ENCODE assay signal across 8 cellular contexts in genomic region chr5:160423025-160423554, GRCh38. TPM values are rescaled to one million over a fixed set of nuclear protein-coding genes. Genes with fewer than 3 reads are reported as not detected.
DNase-seq lines count a peak whose midpoint lies in the region; ATAC-seq lines count a peak whose summit lies in the region.

No MANE protein-coding gene starts in this region.

- H3K27me3 ChIP-seq in effector memory CD4-positive, alpha-beta T cell (replicated peaks; ENCODE audit: control insufficient read depth, insufficient read depth, low read length, poor library complexity, severe bottlenecking), result no peaks in the 10 kb centered on the region

- no peaks in the 10 kb centered on the region for H3K36me3 ChIP-seq in effector memory CD4-positive, alpha-beta T cell (ENCODE audit: control insufficient read depth, insufficient read depth, low read length)

- peak overlapping the region; percentile 90 for H3K27ac Mint-ChIP-seq in activated T-cell treated with anti-CD3 and anti-CD28 coated beads, Interleukin-2, amount 50 U/mL, for 72 hours
- H3K27ac Mint-ChIP-seq in stimulated activated effector memory CD8-positive, alpha-beta T cell treated with anti-CD3 and anti-CD28 coated beads, Interleukin-12 subunit alpha, Interleukin-12 subunit beta, amount 100 ng/mL, for 72 hours, result peak overlapping the region; percentile 94

- H3K9me3 Mint-ChIP-seq in activated T-cell treated with anti-CD3 and anti-CD28 coated beads, Interleukin-2, amount 50 U/mL, for 72 hours, result no peaks in the 10 kb centered on the region
- H3K9me3 Mint-ChIP-seq in stimulated activated effector memory CD8-positive, alpha-beta T cell treated with anti-CD3 and anti-CD28 coated beads, Interleukin-12 subunit alpha, Interleukin-12 subunit beta, amount 100 ng/mL, for 72 hours, result no peaks in the 10 kb centered on the region

- H3K4me3 Mint-ChIP-seq in activated T-cell treated with anti-CD3 and anti-CD28 coated beads, Interleukin-2, amount 50 U/mL, for 72 hours, result peak overlapping the region; percentile 90 to 95
- H3K4me3 Mint-ChIP-seq in stimulated activated effector memory CD8-positive, alpha-beta T cell treated with anti-CD3 and anti-CD28 coated beads, Interleukin-12 subunit alpha, Interleukin-12 subunit beta, amount 100 ng/mL, for 72 hours, result peak overlapping the region; percentile 95

- peak overlapping the region; percentile 18 for H3K27ac ChIP-seq in effector memory CD4-positive, alpha-beta T cell (ENCODE audit: insufficient read depth, low read length, poor library complexity, severe bottlenecking)

- H3K36me3 Mint-ChIP-seq in activated T-cell treated with anti-CD3 and anti-CD28 coated beads, Interleukin-2, amount 50 U/mL, for 72 hours (ENCODE audit: insufficient read depth in 2 of 2), result peaks cover 5 to 29% of the 10 kb centered on the region in 2 donors
- peaks cover 77% of the 10 kb centered on the region for H3K36me3 Mint-ChIP-seq in stimulated activated effector memory CD8-positive, alpha-beta T cell treated with anti-CD3 and anti-CD28 coated beads, Interleukin-12 subunit alpha, Interleukin-12 subunit beta, amount 100 ng/mL, for 72 hours

- no peaks in the 10 kb centered on the region for H3K9me3 ChIP-seq in effector memory CD4-positive, alpha-beta T cell (ENCODE audit: control insufficient read depth, low read length)

- no peak for DNase-seq in activated T-cell treated with anti-CD3 and anti-CD28 coated beads, Interleukin-2, amount 50 U/mL, for 72 hours
- DNase-seq in activated T-cell treated with anti-CD3 and anti-CD28 coated beads, Interleukin-2, amount 50 U/mL, for 1 hour, result no peak
- DNase-seq in NCI-H345 (lab: John Stamatoyannopoulos, UW), result peak; percentile 80
- no peak for DNase-seq in effector memory CD4-positive, alpha-beta T cell
- no peak for DNase-seq in stimulated activated effector memory CD8-positive, alpha-beta T cell treated with anti-CD3 and anti-CD28 coated beads, Interleukin-12 subunit alpha, Interleukin-12 subunit beta, amount 100 ng/mL, for 72 hours (ENCODE audit: low spot score in 2 of 2)
- DNase-seq in amniotic stem cell (lab: John Stamatoyannopoulos, UW), result no peak
- no peak for DNase-seq in effector CD8-positive, alpha-beta T cell (lab: John Stamatoyannopoulos, UW)

- H3K4me1 Mint-ChIP-seq in activated T-cell treated with anti-CD3 and anti-CD28 coated beads, Interleukin-2, amount 50 U/mL, for 72 hours (ENCODE audit: low read depth), result peaks cover 63% of the 10 kb centered on the region
- peaks cover 58% of the 10 kb centered on the region for H3K4me1 Mint-ChIP-seq in stimulated activated effector memory CD8-positive, alpha-beta T cell treated with anti-CD3 and anti-CD28 coated beads, Interleukin-12 subunit alpha, Interleukin-12 subunit beta, amount 100 ng/mL, for 72 hours

- no peak overlapping the region for H3K4me3 ChIP-seq in effector memory CD4-positive, alpha-beta T cell (ENCODE audit: insufficient read depth, low read depth, low read length, poor library complexity, severe bottlenecking)

- no peaks in the 10 kb centered on the region for H3K27me3 Mint-ChIP-seq in activated T-cell treated with anti-CD3 and anti-CD28 coated beads, Interleukin-2, amount 50 U/mL, for 72 hours (ENCODE audit: low read depth)

- no peak for ATAC-seq in activated T-cell treated with anti-CD3 and anti-CD28 coated beads, Interleukin-2, amount 50 U/mL, for 72 hours (replicated peaks in 1 of 2)
- ATAC-seq in stimulated activated effector memory CD8-positive, alpha-beta T cell treated with anti-CD3 and anti-CD28 coated beads, Interleukin-12 subunit alpha, Interleukin-12 subunit beta, amount 100 ng/mL, for 72 hours, result no peak
- ATAC-seq in GM21447 (IDR thresholded peaks at IDR 0.05; ENCODE audit: unreplicated experiment), result no peak

- H3K4me1 ChIP-seq in effector memory CD4-positive, alpha-beta T cell (ENCODE audit: control insufficient read depth, insufficient read depth, low read length, poor library complexity, severe bottlenecking), result peaks cover 15% of the 10 kb centered on the region

RNA-seq across cellular contexts. Expression of gene PTTG1, which starts 1.4 kb away (rescaled TPM):
- total RNA-seq in activated T-cell treated with anti-CD3 and anti-CD28 coated beads, Interleukin-2, amount 50 U/mL, for 72 hours, result 100 to 1,000 TPM; 112 to 137 TPM

RNA-seq across cellular contexts. Expression of gene SLU7, which starts 4.2 kb away (rescaled TPM):
- 10 to 100 TPM; 50.9 to 55.7 TPM for total RNA-seq in activated T-cell treated with anti-CD3 and anti-CD28 coated beads, Interleukin-2, amount 50 U/mL, for 72 hours

RNA-seq across cellular contexts. Expression of gene FAM200C, which starts 23.2 kb away (rescaled TPM):
- total RNA-seq in activated T-cell treated with anti-CD3 and anti-CD28 coated beads, Interleukin-2, amount 50 U/mL, for 72 hours, result under 1 TPM; 0.46 to 0.89 TPM

RNA-seq across cellular contexts. Expression of gene C1QTNF2, which starts 52.7 kb away (rescaled TPM):
- total RNA-seq in activated T-cell treated with anti-CD3 and anti-CD28 coated beads, Interleukin-2, amount 50 U/mL, for 72 hours, result not detected
